In the genomic region with DNA sequence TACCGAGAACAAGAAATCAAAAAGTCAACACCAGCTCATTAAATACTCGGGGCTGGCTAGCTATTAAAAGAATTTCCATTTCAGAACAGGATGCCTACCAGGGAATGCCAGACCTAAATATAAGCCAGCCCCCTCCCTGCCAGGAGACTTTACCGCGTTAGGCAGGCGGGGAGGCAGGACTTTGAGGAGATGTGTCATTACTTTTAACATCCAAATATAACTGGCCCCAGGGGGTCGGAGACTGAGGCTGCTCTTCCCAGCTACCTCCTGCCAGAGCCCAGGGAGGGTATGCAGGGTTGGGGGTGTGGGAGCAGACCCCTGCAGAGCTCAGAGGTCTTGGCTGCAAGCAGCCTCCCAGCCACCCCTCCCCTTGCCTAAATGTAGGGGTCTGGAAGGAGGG, we compare ENCODE assay signal across 1 cellular context.
TF ChIP-seq lines count a peak whose summit lies in the region.

No MANE protein-coding gene starts in this region.

TF ChIP-seq in GM23338, 12 proteins besides CTCF, POLR2A, EP300 and RAD21:
- TF ChIP-seq, protein P1, sequence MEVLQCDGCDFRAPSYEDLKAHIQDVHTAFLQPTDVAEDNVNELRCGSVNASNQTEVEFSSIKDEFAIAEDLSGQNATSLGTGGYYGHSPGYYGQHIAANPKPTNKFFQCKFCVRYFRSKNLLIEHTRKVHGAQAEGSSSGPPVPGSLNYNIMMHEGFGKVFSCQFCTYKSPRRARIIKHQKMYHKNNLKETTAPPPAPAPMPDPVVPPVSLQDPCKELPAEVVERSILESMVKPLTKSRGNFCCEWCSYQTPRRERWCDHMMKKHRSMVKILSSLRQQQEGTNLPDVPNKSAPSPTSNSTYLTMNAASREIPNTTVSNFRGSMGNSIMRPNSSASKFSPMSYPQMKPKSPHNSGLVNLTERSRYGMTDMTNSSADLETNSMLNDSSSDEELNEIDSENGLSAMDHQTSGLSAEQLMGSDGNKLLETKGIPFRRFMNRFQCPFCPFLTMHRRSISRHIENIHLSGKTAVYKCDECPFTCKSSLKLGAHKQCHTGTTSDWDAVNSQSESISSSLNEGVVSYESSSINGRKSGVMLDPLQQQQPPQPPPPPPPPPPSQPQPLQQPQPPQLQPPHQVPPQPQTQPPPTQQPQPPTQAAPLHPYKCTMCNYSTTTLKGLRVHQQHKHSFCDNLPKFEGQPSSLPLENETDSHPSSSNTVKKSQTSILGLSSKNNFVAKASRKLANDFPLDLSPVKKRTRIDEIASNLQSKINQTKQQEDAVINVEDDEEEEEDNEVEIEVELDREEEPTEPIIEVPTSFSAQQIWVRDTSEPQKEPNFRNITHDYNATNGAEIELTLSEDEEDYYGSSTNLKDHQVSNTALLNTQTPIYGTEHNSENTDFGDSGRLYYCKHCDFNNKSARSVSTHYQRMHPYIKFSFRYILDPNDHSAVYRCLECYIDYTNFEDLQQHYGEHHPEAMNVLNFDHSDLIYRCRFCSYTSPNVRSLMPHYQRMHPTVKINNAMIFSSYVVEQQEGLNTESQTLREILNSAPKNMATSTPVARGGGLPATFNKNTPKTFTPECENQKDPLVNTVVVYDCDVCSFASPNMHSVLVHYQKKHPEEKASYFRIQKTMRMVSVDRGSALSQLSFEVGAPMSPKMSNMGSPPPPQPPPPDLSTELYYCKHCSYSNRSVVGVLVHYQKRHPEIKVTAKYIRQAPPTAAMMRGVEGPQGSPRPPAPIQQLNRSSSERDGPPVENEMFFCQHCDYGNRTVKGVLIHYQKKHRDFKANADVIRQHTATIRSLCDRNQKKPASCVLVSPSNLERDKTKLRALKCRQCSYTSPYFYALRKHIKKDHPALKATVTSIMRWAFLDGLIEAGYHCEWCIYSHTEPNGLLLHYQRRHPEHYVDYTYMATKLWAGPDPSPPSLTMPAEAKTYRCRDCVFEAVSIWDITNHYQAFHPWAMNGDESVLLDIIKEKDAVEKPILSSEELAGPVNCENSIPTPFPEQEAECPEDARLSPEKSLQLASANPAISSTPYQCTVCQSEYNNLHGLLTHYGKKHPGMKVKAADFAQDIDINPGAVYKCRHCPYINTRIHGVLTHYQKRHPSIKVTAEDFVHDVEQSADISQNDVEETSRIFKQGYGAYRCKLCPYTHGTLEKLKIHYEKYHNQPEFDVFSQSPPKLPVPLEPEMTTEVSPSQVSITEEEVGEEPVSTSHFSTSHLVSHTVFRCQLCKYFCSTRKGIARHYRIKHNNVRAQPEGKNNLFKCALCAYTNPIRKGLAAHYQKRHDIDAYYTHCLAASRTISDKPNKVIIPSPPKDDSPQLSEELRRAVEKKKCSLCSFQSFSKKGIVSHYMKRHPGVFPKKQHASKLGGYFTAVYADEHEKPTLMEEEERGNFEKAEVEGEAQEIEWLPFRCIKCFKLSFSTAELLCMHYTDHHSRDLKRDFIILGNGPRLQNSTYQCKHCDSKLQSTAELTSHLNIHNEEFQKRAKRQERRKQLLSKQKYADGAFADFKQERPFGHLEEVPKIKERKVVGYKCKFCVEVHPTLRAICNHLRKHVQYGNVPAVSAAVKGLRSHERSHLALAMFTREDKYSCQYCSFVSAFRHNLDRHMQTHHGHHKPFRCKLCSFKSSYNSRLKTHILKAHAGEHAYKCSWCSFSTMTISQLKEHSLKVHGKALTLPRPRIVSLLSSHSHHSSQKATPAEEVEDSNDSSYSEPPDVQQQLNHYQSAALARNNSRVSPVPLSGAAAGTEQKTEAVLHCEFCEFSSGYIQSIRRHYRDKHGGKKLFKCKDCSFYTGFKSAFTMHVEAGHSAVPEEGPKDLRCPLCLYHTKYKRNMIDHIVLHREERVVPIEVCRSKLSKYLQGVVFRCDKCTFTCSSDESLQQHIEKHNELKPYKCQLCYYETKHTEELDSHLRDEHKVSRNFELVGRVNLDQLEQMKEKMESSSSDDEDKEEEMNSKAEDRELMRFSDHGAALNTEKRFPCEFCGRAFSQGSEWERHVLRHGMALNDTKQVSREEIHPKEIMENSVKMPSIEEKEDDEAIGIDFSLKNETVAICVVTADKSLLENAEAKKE (CRISPR knock-in tag; IDR thresholded peaks at IDR 0.05) = no peak
- TF ChIP-seq, protein P2, sequence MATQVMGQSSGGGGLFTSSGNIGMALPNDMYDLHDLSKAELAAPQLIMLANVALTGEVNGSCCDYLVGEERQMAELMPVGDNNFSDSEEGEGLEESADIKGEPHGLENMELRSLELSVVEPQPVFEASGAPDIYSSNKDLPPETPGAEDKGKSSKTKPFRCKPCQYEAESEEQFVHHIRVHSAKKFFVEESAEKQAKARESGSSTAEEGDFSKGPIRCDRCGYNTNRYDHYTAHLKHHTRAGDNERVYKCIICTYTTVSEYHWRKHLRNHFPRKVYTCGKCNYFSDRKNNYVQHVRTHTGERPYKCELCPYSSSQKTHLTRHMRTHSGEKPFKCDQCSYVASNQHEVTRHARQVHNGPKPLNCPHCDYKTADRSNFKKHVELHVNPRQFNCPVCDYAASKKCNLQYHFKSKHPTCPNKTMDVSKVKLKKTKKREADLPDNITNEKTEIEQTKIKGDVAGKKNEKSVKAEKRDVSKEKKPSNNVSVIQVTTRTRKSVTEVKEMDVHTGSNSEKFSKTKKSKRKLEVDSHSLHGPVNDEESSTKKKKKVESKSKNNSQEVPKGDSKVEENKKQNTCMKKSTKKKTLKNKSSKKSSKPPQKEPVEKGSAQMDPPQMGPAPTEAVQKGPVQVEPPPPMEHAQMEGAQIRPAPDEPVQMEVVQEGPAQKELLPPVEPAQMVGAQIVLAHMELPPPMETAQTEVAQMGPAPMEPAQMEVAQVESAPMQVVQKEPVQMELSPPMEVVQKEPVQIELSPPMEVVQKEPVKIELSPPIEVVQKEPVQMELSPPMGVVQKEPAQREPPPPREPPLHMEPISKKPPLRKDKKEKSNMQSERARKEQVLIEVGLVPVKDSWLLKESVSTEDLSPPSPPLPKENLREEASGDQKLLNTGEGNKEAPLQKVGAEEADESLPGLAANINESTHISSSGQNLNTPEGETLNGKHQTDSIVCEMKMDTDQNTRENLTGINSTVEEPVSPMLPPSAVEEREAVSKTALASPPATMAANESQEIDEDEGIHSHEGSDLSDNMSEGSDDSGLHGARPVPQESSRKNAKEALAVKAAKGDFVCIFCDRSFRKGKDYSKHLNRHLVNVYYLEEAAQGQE (IDR thresholded peaks at IDR 0.05; ENCODE audit: unreplicated experiment) = no peak
TF ChIP-seq in GM23338: peak in this region for 0.
